Comparison of ENCODE assay signal across 27 cellular contexts in genomic region chr1:114609826-114610225, GRCh38. TPM values are rescaled to one million over a fixed set of nuclear protein-coding genes. Genes with fewer than 3 reads are reported as not detected.
DNase-seq lines count a peak whose midpoint lies in the region; ATAC-seq, FAIRE-seq and TF ChIP-seq lines count a peak whose summit lies in the region.
"Had no signal": no experiment of that assay in that cellular context is flagged by ENCODE, and none has a peak within 500 bp of the region (broad histone marks: within the 10 kb centered on the region; RNA-seq: fewer than 3 reads in every experiment).

No MANE protein-coding gene starts in this region.

- no peaks in the 10 kb centered on the region for H3K4me1 Mint-ChIP-seq in T-helper 2 cell treated with Interferon-gamma antibody and Interleukin-4, amounts not matched to agents 5 μg/mL and 100 μg/mL, for 36 hours (ENCODE audit: low read depth)
- H3K4me1 Mint-ChIP-seq: CD14-positive monocyte; CD8-positive, alpha-beta memory T cell; H9 had no signal

- WGBS in transverse colon (ENCODE audit: low coverage in 1 of 2), 2 donors, result 87 to 100% methylated on average over 2 of the region's 2 CpGs

- intact Hi-C loops in transverse colon (cut with DNase I; ENCODE audit: low total_unique reads), result loop anchor here (1.0 kb wide), 1 partner anchor 14 kb away; no protein-coding TSS in a partner anchor

- no peaks in the 10 kb centered on the region for H3K9me3 Mint-ChIP-seq in T-helper 2 cell treated with Interferon-gamma antibody and Interleukin-4, amounts not matched to agents 5 μg/mL and 100 μg/mL, for 36 hours
- H3K9me3 Mint-ChIP-seq: CD14-positive monocyte; CD8-positive, alpha-beta memory T cell; H9 had no signal

- no peak overlapping the region for H3K4me3 ChIP-seq in bronchial epithelial cell (ENCODE audit: low read depth, low read length)
- no peak overlapping the region for H3K4me3 ChIP-seq in transverse colon
- H3K4me3 ChIP-seq: GM23248, MG63 had no signal

- DNase-seq in SIG-M5 treated with dmso at 0.1 percent for 504 hours (lab: John Stamatoyannopoulos, UW; ENCODE audit: unreplicated experiment) (peak; percentile 42), SIG-M5 (lab: John Stamatoyannopoulos, UW) (no peak), bronchial epithelial cell (ENCODE audit: low read depth) (peak; percentile 74), foreskin keratinocyte (peak; percentile 22 to 44), EL (no peak), transverse colon (no peak)
- no peak for DNase-seq in T-helper 2 cell treated with Interferon-gamma antibody and Interleukin-4, amounts not matched to agents 5 μg/mL and 100 μg/mL, for 36 hours (ENCODE audit: low spot score)
- DNase-seq: 8988T; ACHN; BE2C; Calu3; CD8-positive, alpha-beta memory T cell; H9; KBM-7; NCI-H1105 treated with DMSO at 0.1 percent for 48 hours; NCI-H146; NCI-H1930; NCI-H526; NCI-H82; NK-92 treated with Interleukin-12 subunit alpha and Interleukin-12 subunit beta, amount 100 ng/mL, for 24 hours; RPMI8226; SHP77 treated with DMSO at 0.1 percent for 48 hours; SK-N-SH had no signal

- H3K27me3 Mint-ChIP-seq in T-helper 2 cell treated with Interferon-gamma antibody and Interleukin-4, amounts not matched to agents 5 μg/mL and 100 μg/mL, for 36 hours (ENCODE audit: low read depth), result peaks cover 3% of the 10 kb centered on the region

- FAIRE-seq in bronchial epithelial cell (lab: Jason Lieb, UNC), result no peak
- FAIRE-seq: HTR-8/SVneo had no signal

- H3K9me3 ChIP-seq in transverse colon, result no peaks in the 10 kb centered on the region
- H3K9me3 ChIP-seq: BE2C, MG63, SK-N-SH had no signal

- H3K36me3 ChIP-seq in bronchial epithelial cell (ENCODE audit: control insufficient read depth, insufficient read depth, low read length) (peaks cover 10% of the 10 kb centered on the region), transverse colon (no peaks in the 10 kb centered on the region)
- H3K36me3 ChIP-seq: BE2C, MG63 had no signal

- no peaks in the 10 kb centered on the region for H3K27me3 ChIP-seq in bronchial epithelial cell (ENCODE audit: control insufficient read depth, insufficient read depth, low read length)
- no peaks in the 10 kb centered on the region for H3K27me3 ChIP-seq in foreskin keratinocyte
- H3K27me3 ChIP-seq in transverse colon, result no peaks in the 10 kb centered on the region
- H3K27me3 ChIP-seq: MG63 had no signal

- peaks cover 14% of the 10 kb centered on the region for H3K4me1 ChIP-seq in foreskin keratinocyte
- H3K4me1 ChIP-seq in transverse colon, result no peaks in the 10 kb centered on the region
- H3K4me1 ChIP-seq: BE2C had no signal

- no peak overlapping the region for H3K4me3 Mint-ChIP-seq in T-helper 2 cell treated with Interferon-gamma antibody and Interleukin-4, amounts not matched to agents 5 μg/mL and 100 μg/mL, for 36 hours
- H3K4me3 Mint-ChIP-seq: CD14-positive monocyte; CD8-positive, alpha-beta memory T cell; H9 had no signal

- in situ Hi-C loops in transverse colon (cut with MboI; ENCODE audit: low pct_ligation_motif_present in 1 of 4, low pct_unique_long_range_greater_than_20kb in 1 of 4, low sequenced_read_pairs in 3 of 4), result no loop called here

- no peaks in the 10 kb centered on the region for H3K36me3 Mint-ChIP-seq in T-helper 2 cell treated with Interferon-gamma antibody and Interleukin-4, amounts not matched to agents 5 μg/mL and 100 μg/mL, for 36 hours (ENCODE audit: low read depth)
- H3K36me3 Mint-ChIP-seq: CD14-positive monocyte; CD8-positive, alpha-beta memory T cell had no signal

- no peak for TF ChIP-seq POLR2A in transverse colon (IDR thresholded peaks at IDR 0.05)

- TF ChIP-seq CTCF in bronchial epithelial cell (IDR thresholded peaks at IDR 0.05; ENCODE audit: insufficient read depth, low read length, severe bottlenecking) (no peak), foreskin keratinocyte (conservative IDR thresholded peaks at IDR 0.05) (peak; percentile 61), transverse colon (IDR thresholded peaks at IDR 0.05) (no peak)

- no peak overlapping the region for H3K27ac Mint-ChIP-seq in T-helper 2 cell treated with Interferon-gamma antibody and Interleukin-4, amounts not matched to agents 5 μg/mL and 100 μg/mL, for 36 hours
- H3K27ac Mint-ChIP-seq: CD14-positive monocyte; CD8-positive, alpha-beta memory T cell; H9 had no signal

- H3K27ac ChIP-seq in foreskin keratinocyte (peak overlapping the region; percentile 99), transverse colon (no peak overlapping the region)
- H3K27ac ChIP-seq: GM23248 had no signal

- peak; percentile 35 for ATAC-seq in foreskin keratinocyte

- TF ChIP-seq EP300 in transverse colon (IDR thresholded peaks at IDR 0.05; ENCODE audit: low read depth), result no peak

RNA-seq across cellular contexts. Expression of gene BCAS2, which starts 28.4 kb away (rescaled TPM):
- total RNA-seq in bronchial epithelial cell, result 59.8 and 75.8 TPM in 2 replicates
- 56.6 and 57.8 TPM in 2 replicates for total RNA-seq in foreskin keratinocyte
- polyA plus RNA-seq in foreskin keratinocyte, result 45.1 and 50.4 TPM in 2 replicates
- 10 to 100 TPM; 22.4 to 26.5 (median 24.5) TPM for total RNA-seq in transverse colon

Comparison
In these comparisons a context has a peak if more than half of its experiments do, and no peak if none do; other contexts are left out.
1. DNase-seq: peak in SIG-M5 treated with dmso at 0.1 percent for 504 hours (single experiment), bronchial epithelial cell (single experiment) and foreskin keratinocyte (2 of 2); none in SIG-M5 (single experiment), T-helper 2 cell treated with Interferon-gamma antibody and Interleukin-4, amounts not matched to agents 5 μg/mL and 100 μg/mL, for 36 hours (single experiment), EL (single experiment) and transverse colon (single experiment).